3 cellular contexts compared by ENCODE assay signal in genomic region chr21:44396803-44397202, GRCh38. TPM values are rescaled to one million over a fixed set of nuclear protein-coding genes. Genes with fewer than 3 reads are reported as not detected.
"Had no signal": no experiment of that assay in that cellular context is flagged by ENCODE, and none has a peak within 500 bp of the region (broad histone marks: within the 10 kb centered on the region; RNA-seq: fewer than 3 reads in every experiment).

No MANE protein-coding gene starts in this region.

RNA-seq across cellular contexts. Expression of gene TRPM2, which starts 43.4 kb away (rescaled TPM):
- total RNA-seq: LHCN-M2 had no signal

RNA-seq across cellular contexts. Expression of gene LRRC3, which starts 58.5 kb away (rescaled TPM):
- total RNA-seq: LHCN-M2, M059J, MCF 10A had no signal
